In genomic region chr9:109064963-109065701, GRCh38 we compare ENCODE assay signal across 15 cellular contexts. TPM values are rescaled to one million over a fixed set of nuclear protein-coding genes. Genes with fewer than 3 reads are reported as not detected.
DNase-seq lines count a peak whose midpoint lies in the region; ATAC-seq and TF ChIP-seq lines count a peak whose summit lies in the region.
"Had no signal": no experiment of that assay in that cellular context is flagged by ENCODE, and none has a peak within 500 bp of the region (broad histone marks: within the 10 kb centered on the region; RNA-seq: fewer than 3 reads in every experiment).

No MANE protein-coding gene starts in this region.

- H3K36me3 ChIP-seq in BJ (ENCODE audit: control insufficient read depth, insufficient read depth, low read length) (peaks cover 5% of the 10 kb centered on the region), hepatocyte (replicated peaks; ENCODE audit: insufficient read depth, low read depth) (no peaks in the 10 kb centered on the region), H7 (replicated peaks; ENCODE audit: control insufficient read depth, insufficient read depth, low read length) (peaks cover 8% of the 10 kb centered on the region)

- WGBS in hepatocyte (ENCODE audit: low lambda C conversion rate, missing lambda C conversion rate), result 94% methylated on average over 2 of the region's 2 CpGs

- ATAC-seq in HG03460 (IDR thresholded peaks at IDR 0.05; ENCODE audit: unreplicated experiment), result no peak
- ATAC-seq: HepG2 had no signal

- H3K4me2 ChIP-seq in hepatocyte, result no peak overlapping the region

- TF ChIP-seq CTCF in BJ (IDR thresholded peaks at IDR 0.05; ENCODE audit: insufficient read depth, low read depth, low read length) (no peak), hepatocyte (IDR thresholded peaks at IDR 0.05; ENCODE audit: poor library complexity) (no peak)

- H3K27ac ChIP-seq in hepatocyte, result peak overlapping the region; percentile 69

- H3K4me1 ChIP-seq in hepatocyte (ENCODE audit: insufficient read depth), result peaks cover 9% of the 10 kb centered on the region

- no peaks in the 10 kb centered on the region for H4K20me1 ChIP-seq in hepatocyte (ENCODE audit: insufficient read depth, poor library complexity, severe bottlenecking)

- DNase-seq in BJ (ENCODE audit: low read depth) (peak; percentile 13), HS-5 (ENCODE audit: low read depth) (peak; percentile 62), SW480 (ENCODE audit: low spot score) (peak; percentile 37), hepatocyte (ENCODE audit: low spot score) (peak; percentile 30), COR-L47 (lab: John Stamatoyannopoulos, UW) (no peak), NCI-H526 (lab: John Stamatoyannopoulos, UW) (no peak), H7 (no peak)
- DNase-seq: activated CD8-positive, alpha-beta memory T cell treated with anti-CD3 and anti-CD28 coated beads for 24 hours; activated naive CD4-positive, alpha-beta T cell treated with anti-CD3 and anti-CD28 coated beads for 36 hours; AML-193; glutamatergic neuron; NCI-H1092 treated with DMSO at 0.1 percent for 48 hours; NCI-H2171 had no signal

- no peaks in the 10 kb centered on the region for H3K79me2 ChIP-seq in hepatocyte

- H2AFZ ChIP-seq in hepatocyte, result no peak overlapping the region

- CTCF ChIA-PET in BJ (lab: Yijun Ruan, JAX), result no interaction called here

- no peaks in the 10 kb centered on the region for H3K27me3 ChIP-seq in BJ (ENCODE audit: control insufficient read depth, insufficient read depth, low read length)
- H3K27me3 ChIP-seq in hepatocyte, result no peaks in the 10 kb centered on the region
- H3K27me3 ChIP-seq in H7 (ENCODE audit: control insufficient read depth, insufficient read depth, low read length), result no peaks in the 10 kb centered on the region

- H3K4me3 ChIP-seq in BJ (ENCODE audit: low read depth, low read length), result no peak overlapping the region
- no peak overlapping the region for H3K4me3 ChIP-seq in hepatocyte
- no peak overlapping the region for H3K4me3 ChIP-seq in H7 (ENCODE audit: insufficient read depth, low read depth, low read length)

- POLR2A ChIA-PET in BJ (lab: Charles Lee), result interaction anchor here (0.5 kb wide), 1 partner anchor 12 kb away, joined by 3 read pairs; no protein-coding TSS in a partner anchor

- H3K9me2 ChIP-seq in hepatocyte (replicated peaks; ENCODE audit: insufficient read depth), result no peaks in the 10 kb centered on the region

- H3K9me3 ChIP-seq in hepatocyte (ENCODE audit: low read depth), result no peaks in the 10 kb centered on the region

RNA-seq across cellular contexts. Expression of gene CTNNAL1, which starts 51.8 kb away (rescaled TPM):
- polyA plus RNA-seq in BJ (2011; rRNA removed) (32.6 and 70.9 TPM in 2 replicates), hepatocyte (57.4 and 64.1 TPM in 2 replicates)
- 10.9 and 11.5 TPM in 2 replicates for polyA minus RNA-seq in BJ (2011; rRNA and poly(A)+ RNA removed)
- total RNA-seq in hepatocyte, result 46.3 and 54.5 TPM in 2 replicates
- total RNA-seq in H7 (2014; rRNA removed; shearing (Covaris generic)), result 73.6 and 81.0 TPM in 2 replicates

RNA-seq across cellular contexts. Expression of gene TMEM245, which starts 54.6 kb away (rescaled TPM):
- polyA plus RNA-seq in BJ (2011; rRNA removed) (30.4 and 45.1 TPM in 2 replicates), hepatocyte (54.9 and 63.5 TPM in 2 replicates)
- polyA minus RNA-seq in BJ (2011; rRNA and poly(A)+ RNA removed), result 38.0 and 50.0 TPM in 2 replicates
- total RNA-seq in hepatocyte, result 101 and 122 TPM in 2 replicates
- total RNA-seq in H7 (2014; rRNA removed; shearing (Covaris generic)), result 30.4 and 46.2 TPM in 2 replicates

Comparison
In these comparisons a context has a peak if more than half of its experiments do, and no peak if none do; other contexts are left out.
1. DNase-seq: peak in BJ (single experiment), HS-5 (single experiment), SW480 (single experiment) and hepatocyte (single experiment); none in COR-L47 (single experiment), NCI-H526 (0 of 2) and H7 (single experiment).